ENCODE assay signal across 13 cellular contexts in genomic region chr3:79490165-79491028, GRCh38.
DNase-seq lines count a peak whose midpoint lies in the region; TF ChIP-seq lines count a peak whose summit lies in the region.
"Had no signal": no experiment of that assay in that cellular context is flagged by ENCODE, and none has a peak within 500 bp of the region (broad histone marks: within the 10 kb centered on the region; RNA-seq: fewer than 3 reads in every experiment).

No MANE protein-coding gene starts in this region.

- no peaks in the 10 kb centered on the region for H3K79me1 ChIP-seq in neuronal stem cell (ENCODE audit: low read depth, low read length)

- H3K9ac ChIP-seq in fibroblast of lung (ENCODE audit: insufficient read depth, low read length) (no peak overlapping the region), neuronal stem cell (ENCODE audit: low read depth, low read length, poor library complexity) (no peak overlapping the region)
- H3K9ac ChIP-seq: BLaER1 treated with 17β-estradiol and CSF1 and Interleukin-3, amounts not matched to agents 10 nM and 100 nM had no signal

- H3K27me3 ChIP-seq in A673 (replicated peaks; ENCODE audit: insufficient read depth, low read depth, low read length, poor library complexity) (no peaks in the 10 kb centered on the region), fibroblast of lung (ENCODE audit: control insufficient read depth, insufficient read depth, low read length) (no peaks in the 10 kb centered on the region), neuronal stem cell (ENCODE audit: control insufficient read depth in 3 of 3, insufficient read depth in 3 of 3, low read depth in 1 of 3, low read length in 3 of 3) (no peaks in the 10 kb centered on the region)
- H3K27me3 ChIP-seq: BLaER1 treated with 17β-estradiol and CSF1 and Interleukin-3, amounts not matched to agents 10 nM and 100 nM had no signal

- CTCF ChIA-PET in A673 (lab: Charles Lee) = no interaction called here

- H2AFZ ChIP-seq in fibroblast of lung (ENCODE audit: low read length) = no peak overlapping the region
- H2AFZ ChIP-seq in neuronal stem cell (ENCODE audit: low read length) = peak overlapping the region; percentile 53

- H2BK15ac ChIP-seq in neuronal stem cell (ENCODE audit: low read length) = no peak overlapping the region

- POLR2A ChIA-PET in A673 (lab: Charles Lee; ENCODE audit: low non-redundant PET) = no interaction called here

- H2BK5ac ChIP-seq in neuronal stem cell (ENCODE audit: low read length) = no peak overlapping the region

- H2AK5ac ChIP-seq in neuronal stem cell (ENCODE audit: low read depth, low read length) = no peak overlapping the region

- in situ Hi-C loops in ACHN (cut with HindIII; ENCODE audit: low pct_ligation_motif_present, low pct_unique_long_range_greater_than_20kb, low sequenced_read_pairs) = no loop called here

- H2BK120ac ChIP-seq in neuronal stem cell (ENCODE audit: low read depth, low read length) = no peak overlapping the region

- no peak overlapping the region for H4K8ac ChIP-seq in neuronal stem cell (ENCODE audit: low read depth, low read length)

- H3K23ac ChIP-seq in neuronal stem cell (ENCODE audit: low read depth, low read length, poor library complexity) = no peak overlapping the region

- H3K4me3 ChIP-seq in A673 (ENCODE audit: low read depth, low read length, poor library complexity, severe bottlenecking) (no peak overlapping the region), fibroblast of lung (replicated peaks in 1 of 4; ENCODE audit: control extremely low read depth in 1 of 4, insufficient read depth in 1 of 4, low read depth in 3 of 4, low read length in 4 of 4) (no peak overlapping the region), neuronal stem cell (ENCODE audit: low read length in 2 of 2) (no peak overlapping the region)
- H3K4me3 ChIP-seq: BLaER1 treated with 17β-estradiol and CSF1 and Interleukin-3, amounts not matched to agents 10 nM and 100 nM had no signal

- H3K36me3 ChIP-seq in A673 (ENCODE audit: insufficient read depth, low read length, poor library complexity, severe bottlenecking) = no peaks in the 10 kb centered on the region
- no peaks in the 10 kb centered on the region for H3K36me3 ChIP-seq in fibroblast of lung (ENCODE audit: control insufficient read depth, insufficient read depth, low read length)
- H3K36me3 ChIP-seq in neuronal stem cell (replicated peaks in 1 of 2; ENCODE audit: control insufficient read depth in 2 of 2, insufficient read depth in 2 of 2, low read length in 2 of 2) = no peaks in the 10 kb centered on the region
- H3K36me3 ChIP-seq: BLaER1 treated with 17β-estradiol and CSF1 and Interleukin-3, amounts not matched to agents 10 nM and 100 nM had no signal

- no peak overlapping the region for H3K14ac ChIP-seq in neuronal stem cell (ENCODE audit: low read length)

- H3K4me2 ChIP-seq in fibroblast of lung (ENCODE audit: extremely low read depth, insufficient read depth, low read length) (no peak overlapping the region), neuronal stem cell (ENCODE audit: insufficient read depth, low read length, poor library complexity, severe bottlenecking) (no peak overlapping the region)
- H3K4me2 ChIP-seq: BLaER1 treated with 17β-estradiol and CSF1 and Interleukin-3, amounts not matched to agents 10 nM and 100 nM had no signal

- DNase-seq in A673 (ENCODE audit: low spot score) (peak; percentile 40), NCI-H446 treated with DMSO at 0.1 percent for 48 hours (lab: John Stamatoyannopoulos, UW) (peak; percentile 87), fibroblast of lung (ENCODE audit: low read depth in 2 of 2) (peak; percentile 92 to 95), neuronal stem cell (ENCODE audit: low spot score) (peak; percentile 3), SKM-1 (lab: John Stamatoyannopoulos, UW; ENCODE audit: unreplicated experiment) (no peak), ACHN (no peak)
- no peak for DNase-seq in activated effector memory CD4-positive, alpha-beta T cell treated with Interleukin-2 at 50 U/mL for 16 hours
- DNase-seq in activated CD4-positive, alpha-beta T cell treated with anti-CD3 and anti-CD28 coated beads, Interleukin-2, amount 50 U/mL, for 4 hours = no peak
- DNase-seq: activated B cell treated with CpG ODN at 0.5 μM for 24 hours, H7, NCI-H526 treated with DMSO at 0.1 percent for 48 hours, nephron progenitor cell had no signal

- no peak overlapping the region for H2BK12ac ChIP-seq in neuronal stem cell (ENCODE audit: low read length)

- H3K27ac ChIP-seq in A673 (ENCODE audit: low read depth, low read length, poor library complexity, severe bottlenecking) (no peak overlapping the region), fibroblast of lung (ENCODE audit: insufficient read depth, low read length) (no peak overlapping the region), neuronal stem cell (replicated peaks; ENCODE audit: low read length) (no peak overlapping the region)
- H3K27ac ChIP-seq: BLaER1 treated with 17β-estradiol and CSF1 and Interleukin-3, amounts not matched to agents 10 nM and 100 nM had no signal

- no CpG with 5 or more reads among the region's 8 CpGs for WGBS in neuronal stem cell (ENCODE audit: extremely low coverage in 2 of 2, insufficient read length in 2 of 2, insufficient replicate concordance in 1 of 2), 2 donors

- BruUV-seq in A673 (replicated peaks; lab: Mats Ljungman, UMichigan) = no TSS peak

- H3K79me2 ChIP-seq in fibroblast of lung (ENCODE audit: control insufficient read depth, insufficient read depth, low read length) = no peaks in the 10 kb centered on the region

- no peak overlapping the region for H3K4ac ChIP-seq in neuronal stem cell (ENCODE audit: low read length)

- H4K20me1 ChIP-seq in fibroblast of lung (ENCODE audit: control insufficient read depth, extremely low read depth, insufficient read depth, low read length) = no peaks in the 10 kb centered on the region
- H4K20me1 ChIP-seq: BLaER1 treated with 17β-estradiol and CSF1 and Interleukin-3, amounts not matched to agents 10 nM and 100 nM had no signal

- H3K9me3 ChIP-seq in A673 (ENCODE audit: low read depth, low read length, poor library complexity, severe bottlenecking) (no peaks in the 10 kb centered on the region), fibroblast of lung (ENCODE audit: control insufficient read depth, insufficient read depth, low read depth, low read length) (no peaks in the 10 kb centered on the region), neuronal stem cell (replicated peaks in 1 of 2; ENCODE audit: control insufficient read depth in 2 of 2, insufficient read depth in 1 of 2, low read depth in 1 of 2, low read length in 2 of 2) (no peaks in the 10 kb centered on the region)
- H3K9me3 ChIP-seq: BLaER1 treated with 17β-estradiol and CSF1 and Interleukin-3, amounts not matched to agents 10 nM and 100 nM had no signal

- TF ChIP-seq CTCF in A673 (conservative IDR thresholded peaks at IDR 0.05; ENCODE audit: low read depth, low read length) (peak; percentile 22; the same call in 1 of the 2 replicates), fibroblast of lung (conservative IDR thresholded peaks at IDR 0.05 in 1 of 2, IDR thresholded peaks at IDR 0.05 in 1 of 2; ENCODE audit: low read depth in 1 of 2, low read length in 2 of 2) (peak in 1 of 2 donors; percentile 40)

- intact Hi-C loops in A673 (cut with micrococcal nuclease; ENCODE audit: unreplicated experiment) = loop anchor here (10.0 kb wide), 2 partner anchors 126 to 406 kb away; no protein-coding TSS in a partner anchor

- H4K91ac ChIP-seq in neuronal stem cell (ENCODE audit: low read depth, low read length, poor library complexity) = no peak overlapping the region

- no peak overlapping the region for H3K18ac ChIP-seq in neuronal stem cell (ENCODE audit: low read length)

- H3K4me1 ChIP-seq in A673 (ENCODE audit: insufficient read depth, low read length, poor library complexity, severe bottlenecking) (peaks cover 5% of the 10 kb centered on the region), fibroblast of lung (ENCODE audit: control insufficient read depth, extremely low read depth, insufficient read depth, low read length) (no peaks in the 10 kb centered on the region), neuronal stem cell (ENCODE audit: control insufficient read depth in 2 of 2, insufficient read depth in 1 of 2, low read depth in 1 of 2, low read length in 2 of 2) (peaks cover 0 to 4% of the 10 kb centered on the region in 2 donors)
- H3K4me1 ChIP-seq: BLaER1 treated with 17β-estradiol and CSF1 and Interleukin-3, amounts not matched to agents 10 nM and 100 nM had no signal

Comparison
In these comparisons a context has a peak if more than half of its experiments do, and no peak if none do; other contexts are left out.
1. DNase-seq: peak in A673 (single experiment), NCI-H446 treated with DMSO at 0.1 percent for 48 hours (single experiment), fibroblast of lung (2 of 2) and neuronal stem cell (single experiment); none in activated effector memory CD4-positive, alpha-beta T cell treated with Interleukin-2 at 50 U/mL for 16 hours (single experiment), SKM-1 (single experiment), activated CD4-positive, alpha-beta T cell treated with anti-CD3 and anti-CD28 coated beads, Interleukin-2, amount 50 U/mL, for 4 hours (0 of 2) and ACHN (single experiment).